In genomic region chr2:128347701-128348504, GRCh38 we compare ENCODE assay signal across 9 cellular contexts. TPM values are rescaled to one million over a fixed set of nuclear protein-coding genes. Genes with fewer than 3 reads are reported as not detected.
DNase-seq lines count a peak whose midpoint lies in the region; ATAC-seq, FAIRE-seq and TF ChIP-seq lines count a peak whose summit lies in the region.
"Had no signal": no experiment of that assay in that cellular context is flagged by ENCODE, and none has a peak within 500 bp of the region (broad histone marks: within the 10 kb centered on the region; RNA-seq: fewer than 3 reads in every experiment).

No MANE protein-coding gene starts in this region.

- FAIRE-seq in RCC 7860 (lab: Jason Lieb, UNC): no peak
- FAIRE-seq: G401.6 had no signal

- H3K4me3 ChIP-seq in AG10803 (ENCODE audit: low read length) (no peak overlapping the region), fibroblast of villous mesenchyme (ENCODE audit: low read depth, low read length) (no peak overlapping the region)

- TF ChIP-seq CTCF in AG10803 (conservative IDR thresholded peaks at IDR 0.05; ENCODE audit: low read length) (no peak), fibroblast of villous mesenchyme (IDR thresholded peaks at IDR 0.05; ENCODE audit: insufficient read depth, low read depth, low read length) (no peak), omental fat pad (IDR thresholded peaks at IDR 0.05) (no peak)

- peak; percentile 72 for ATAC-seq in omental fat pad (ENCODE audit: low FRiP score)
- no peak for ATAC-seq in HG03280 (IDR thresholded peaks at IDR 0.05; ENCODE audit: unreplicated experiment)
- no peak for ATAC-seq in GM18870 (IDR thresholded peaks at IDR 0.05; ENCODE audit: unreplicated experiment)

- peak; percentile 91 for DNase-seq in AG10803 (ENCODE audit: low read depth)
- DNase-seq in RCC 7860 (ENCODE audit: low spot score): peak; percentile 19
- DNase-seq in fibroblast of villous mesenchyme (ENCODE audit: low read depth): peak; percentile 43
- DNase-seq in omental fat pad (ENCODE audit: low spot score): no peak
- no peak for DNase-seq in NCI-H510A treated with DMSO at 0.1 percent for 48 hours (lab: John Stamatoyannopoulos, UW)
- no peak for DNase-seq in activated CD4-positive, CD25-positive, alpha-beta regulatory T cell (lab: John Stamatoyannopoulos, UW)

RNA-seq across cellular contexts. Expression of gene HS6ST1, which starts 29.2 kb away (rescaled TPM):
- total RNA-seq in fibroblast of villous mesenchyme (17.1 and 19.9 TPM in 2 replicates), omental fat pad (10 to 100 TPM; 17.8 to 28.9 (median 24.3) TPM)

Comparison
In these comparisons a context has a peak if more than half of its experiments do, and no peak if none do; other contexts are left out.
1. DNase-seq: peak in AG10803 (single experiment), RCC 7860 (single experiment) and fibroblast of villous mesenchyme (single experiment); none in omental fat pad (single experiment), NCI-H510A treated with DMSO at 0.1 percent for 48 hours (single experiment) and activated CD4-positive, CD25-positive, alpha-beta regulatory T cell (0 of 4).